Comparison of ENCODE assay signal across 7 cellular contexts in genomic region chrX:146956760-146957159, GRCh38.
"Had no signal": no experiment of that assay in that cellular context is flagged by ENCODE, and none has a peak within 500 bp of the region (broad histone marks: within the 10 kb centered on the region; RNA-seq: fewer than 3 reads in every experiment).

No MANE protein-coding gene starts in this region.

- H3K27ac Mint-ChIP-seq: IgD-negative memory B cell had no signal

- FAIRE-seq: HepG2, HTR-8/SVneo, K562 had no signal

- H3K4me1 Mint-ChIP-seq: IgD-negative memory B cell had no signal

- H3K4me3 Mint-ChIP-seq: IgD-negative memory B cell had no signal

- DNase-seq: IMR-90, KBM-7 had no signal

- ATAC-seq: HepG2, K562 had no signal

- H3K27ac ChIP-seq: HL-60 had no signal

- H3K4me3 ChIP-seq: K562 had no signal
